In the genomic region with DNA sequence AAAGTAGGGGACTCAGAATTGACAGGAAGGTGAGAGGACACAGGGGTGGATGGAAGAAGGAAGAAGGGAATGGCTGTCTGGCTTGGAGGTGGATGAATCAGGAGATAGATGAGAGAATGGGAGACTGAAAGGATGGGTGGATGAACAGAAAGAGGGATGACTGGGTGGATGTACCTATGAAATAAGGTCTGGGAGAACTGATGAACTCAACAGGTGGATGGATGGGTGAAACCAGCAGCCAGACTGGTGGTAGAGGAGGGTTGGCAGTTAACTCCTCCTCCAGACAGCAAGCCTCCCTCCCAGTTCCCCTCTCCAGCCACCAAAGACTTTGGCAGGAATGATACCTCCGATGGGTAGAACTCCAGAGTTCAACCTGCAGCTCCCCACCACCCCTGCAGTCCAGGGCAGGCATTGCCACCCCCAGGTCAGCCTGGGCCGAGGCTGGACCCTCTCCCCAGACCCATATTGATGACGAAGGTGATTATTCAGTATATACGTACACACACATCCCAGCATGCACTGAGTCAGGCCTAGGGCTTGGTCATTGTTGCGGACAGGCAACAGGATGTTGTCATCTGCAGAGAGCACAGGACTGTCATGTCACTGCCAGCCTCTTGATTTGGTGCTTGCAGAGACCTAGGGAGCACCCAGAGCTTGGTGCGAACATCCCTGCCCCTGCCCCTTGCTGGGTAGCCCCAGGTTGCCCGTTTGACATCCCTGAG, we compare ENCODE assay signal across 19 cellular contexts. TPM values are rescaled to one million over a fixed set of nuclear protein-coding genes. Genes with fewer than 3 reads are reported as not detected.
"Had no signal": no experiment of that assay in that cellular context is flagged by ENCODE, and none has a peak within 500 bp of the region (broad histone marks: within the 10 kb centered on the region; RNA-seq: fewer than 3 reads in every experiment).

No MANE protein-coding gene starts in this region.

- H3K27ac Mint-ChIP-seq: activated naive CD4-positive, alpha-beta T cell treated with anti-CD3 and anti-CD28 coated beads, Interleukin-2, amount 50 U/mL, for 24 hours; activated T-helper 2 cell treated with anti-CD3 and anti-CD28 coated beads, Interferon-gamma antibody, Interleukin-2, Interleukin-4, amounts not matched to agents 10 μg/mL and 5 μg/mL and 100 μg/mL, durations not matched to agents 14 hours and 24 hours and 36 hours; dendritic cell treated with granulocyte-macrophage colony-stimulating factor and Interleukin-4, amounts not matched to agents 40 ng/mL and 50 ng/mL, for 4 days had no signal

- ATAC-seq: foreskin keratinocyte had no signal

- H3K4me3 Mint-ChIP-seq: activated naive CD4-positive, alpha-beta T cell treated with anti-CD3 and anti-CD28 coated beads, Interleukin-2, amount 50 U/mL, for 24 hours; dendritic cell treated with granulocyte-macrophage colony-stimulating factor and Interleukin-4, amounts not matched to agents 40 ng/mL and 50 ng/mL, for 4 days had no signal

- H3K27me3 Mint-ChIP-seq: activated naive CD4-positive, alpha-beta T cell treated with anti-CD3 and anti-CD28 coated beads, Interleukin-2, amount 50 U/mL, for 24 hours; dendritic cell treated with granulocyte-macrophage colony-stimulating factor and Interleukin-4, amounts not matched to agents 40 ng/mL and 50 ng/mL, for 4 days had no signal

- DNase-seq: activated CD4-positive, alpha-beta T cell treated with anti-CD3 and anti-CD28 coated beads, Interleukin-2, amount 50 U/mL, for 1 hour; activated CD8-positive, alpha-beta memory T cell treated with anti-CD3 and anti-CD28 coated beads for 24 hours; effector memory CD4-positive, alpha-beta T cell; foreskin keratinocyte; kidney glomerular epithelial cell; retina; stimulated activated CD4-positive, alpha-beta T cell treated with anti-CD3 and anti-CD28 coated beads, Interleukin-4, amount 100 ng/mL, for 24 hours; stomach; testis; upper lobe of left lung had no signal

- H3K36me3 Mint-ChIP-seq: activated naive CD4-positive, alpha-beta T cell treated with anti-CD3 and anti-CD28 coated beads, Interleukin-2, amount 50 U/mL, for 24 hours had no signal

RNA-seq across cellular contexts. Expression of a gene that starts 2.0 kb away (rescaled TPM):
- total RNA-seq: activated T-helper 2 cell treated with anti-CD3 and anti-CD28 coated beads, Interferon-gamma antibody, Interleukin-2, Interleukin-4, amounts not matched to agents 10 μg/mL and 5 μg/mL and 100 μg/mL, durations not matched to agents 14 hours and 24 hours and 36 hours; aorta; breast epithelium; cerebellum; foreskin keratinocyte; liver; myocyte; stomach; T-helper 2 cell treated with Interferon-gamma antibody and Interleukin-4, amounts not matched to agents 100 ng/mL and 5 ng/mL, for 36 hours; upper lobe of left lung had no signal
- polyA plus RNA-seq: aorta, foreskin keratinocyte, liver, stomach had no signal

RNA-seq across cellular contexts. Expression of a gene that starts 5.3 kb away (rescaled TPM):
- total RNA-seq: activated T-helper 2 cell treated with anti-CD3 and anti-CD28 coated beads, Interferon-gamma antibody, Interleukin-2, Interleukin-4, amounts not matched to agents 10 μg/mL and 5 μg/mL and 100 μg/mL, durations not matched to agents 14 hours and 24 hours and 36 hours; aorta; cerebellum; foreskin keratinocyte; myocyte; stomach; T-helper 2 cell treated with Interferon-gamma antibody and Interleukin-4, amounts not matched to agents 100 ng/mL and 5 ng/mL, for 36 hours had no signal
- polyA plus RNA-seq: aorta, foreskin keratinocyte had no signal

RNA-seq across cellular contexts. Expression of a gene that starts 29.2 kb away (rescaled TPM):
- total RNA-seq: activated T-helper 2 cell treated with anti-CD3 and anti-CD28 coated beads, Interferon-gamma antibody, Interleukin-2, Interleukin-4, amounts not matched to agents 10 μg/mL and 5 μg/mL and 100 μg/mL, durations not matched to agents 14 hours and 24 hours and 36 hours; aorta; breast epithelium; cerebellum; foreskin keratinocyte; liver; myocyte; stomach; T-helper 2 cell treated with Interferon-gamma antibody and Interleukin-4, amounts not matched to agents 100 ng/mL and 5 ng/mL, for 36 hours; upper lobe of left lung had no signal
- polyA plus RNA-seq: aorta, foreskin keratinocyte, liver, stomach had no signal

RNA-seq across cellular contexts. Expression of a gene that starts 51.5 kb away (rescaled TPM):
- total RNA-seq: activated T-helper 2 cell treated with anti-CD3 and anti-CD28 coated beads, Interferon-gamma antibody, Interleukin-2, Interleukin-4, amounts not matched to agents 10 μg/mL and 5 μg/mL and 100 μg/mL, durations not matched to agents 14 hours and 24 hours and 36 hours; aorta; breast epithelium; cerebellum; foreskin keratinocyte; liver; myocyte; stomach; T-helper 2 cell treated with Interferon-gamma antibody and Interleukin-4, amounts not matched to agents 100 ng/mL and 5 ng/mL, for 36 hours; upper lobe of left lung had no signal
- polyA plus RNA-seq: aorta, foreskin keratinocyte, liver, stomach had no signal
